In the genomic region with DNA sequence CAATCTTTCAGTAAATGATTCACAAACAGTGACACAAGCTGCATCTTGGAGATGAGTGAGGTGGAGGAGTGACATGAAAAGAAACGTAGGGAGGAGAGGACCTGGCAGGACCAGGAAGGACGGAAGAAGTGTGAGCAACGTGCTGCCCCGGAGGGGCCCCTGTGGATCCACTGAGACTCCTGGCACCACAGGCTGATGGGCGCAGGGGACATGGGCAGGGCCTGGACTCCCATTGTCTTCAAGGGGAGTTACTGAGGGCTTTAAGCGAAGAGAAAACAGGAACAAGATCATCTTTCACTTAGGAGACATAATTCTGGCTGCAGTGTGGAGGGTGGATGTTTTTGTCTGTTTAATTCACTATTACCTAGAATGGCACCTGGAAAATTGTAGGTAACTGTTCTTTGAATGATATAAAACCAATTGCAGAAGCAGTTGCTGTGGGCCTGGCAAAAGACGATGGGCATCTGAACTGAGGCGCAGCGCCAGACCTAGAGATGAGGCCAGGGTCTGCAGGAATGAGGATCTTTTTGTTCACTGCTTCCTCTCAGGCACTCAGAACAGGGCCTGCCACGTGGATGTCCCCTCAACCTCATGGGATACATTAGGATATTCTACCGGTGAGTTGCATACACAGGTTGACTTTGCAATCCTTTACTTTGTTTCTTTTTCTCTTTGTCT, we compare ENCODE assay signal across 23 cellular contexts.
A peak's percentile ranks its signal among the peaks of the same experiment; 100 is the strongest.
DNase-seq lines count a peak whose midpoint lies in the region; ATAC-seq, FAIRE-seq and TF ChIP-seq lines count a peak whose summit lies in the region.
"Had no signal": no experiment of that assay in that cellular context is flagged by ENCODE, and none has a peak within 500 bp of the region (broad histone marks: within the 10 kb centered on the region; RNA-seq: fewer than 3 reads in every experiment).

No MANE protein-coding gene starts in this region.

- no peak for TF ChIP-seq CTCF in astrocyte (IDR thresholded peaks at IDR 0.05; ENCODE audit: insufficient read depth, low read depth, low read length)
- TF ChIP-seq CTCF in esophagus muscularis mucosa (IDR thresholded peaks at IDR 0.05): no peak
- TF ChIP-seq CTCF in Calu3 (IDR thresholded peaks at IDR 0.05; ENCODE audit: unreplicated experiment): no peak

- H3K9me3 Mint-ChIP-seq in astrocyte (ENCODE audit: unreplicated experiment): no peaks in the 10 kb centered on the region
- peaks cover 6% of the 10 kb centered on the region for H3K9me3 Mint-ChIP-seq in Calu3 (ENCODE audit: low read depth, unreplicated experiment)
- H3K9me3 Mint-ChIP-seq: CD8-positive, alpha-beta memory T cell had no signal

- H3K27me3 ChIP-seq in astrocyte (ENCODE audit: insufficient read depth, low read length) (no peaks in the 10 kb centered on the region), esophagus muscularis mucosa (peaks cover 0 to 22% (median 0%) of the 10 kb centered on the region in 4 donors)
- H3K27me3 ChIP-seq: BE2C, BLaER1 had no signal

- H4K20me1 ChIP-seq in astrocyte (ENCODE audit: insufficient read depth, low read length): no peaks in the 10 kb centered on the region
- H4K20me1 ChIP-seq: BLaER1 had no signal

- FAIRE-seq in astrocyte (lab: Jason Lieb, UNC): no peak
- FAIRE-seq: A204.1, D721Med, G401.6, GM12891, GM19239 had no signal

- H3K4me1 ChIP-seq in astrocyte (ENCODE audit: insufficient read depth, low read length) (no peaks in the 10 kb centered on the region), esophagus muscularis mucosa (no peaks in the 10 kb centered on the region)
- H3K4me1 ChIP-seq: BE2C had no signal

- H3K27ac Mint-ChIP-seq in astrocyte (ENCODE audit: unreplicated experiment): peak overlapping the region; percentile 1
- H3K27ac Mint-ChIP-seq in Calu3 (ENCODE audit: unreplicated experiment): no peak overlapping the region
- H3K27ac Mint-ChIP-seq: CD14-positive monocyte; CD4-positive, CD25-positive, alpha-beta regulatory T cell; CD8-positive, alpha-beta memory T cell had no signal

- ATAC-seq in HG02759 (IDR thresholded peaks at IDR 0.05; ENCODE audit: unreplicated experiment) (no peak), GM19351 (IDR thresholded peaks at IDR 0.05; ENCODE audit: unreplicated experiment) (no peak)

- no peak overlapping the region for H3K4me3 Mint-ChIP-seq in astrocyte (ENCODE audit: unreplicated experiment)
- H3K4me3 Mint-ChIP-seq in Calu3 (ENCODE audit: low read depth, unreplicated experiment): no peak overlapping the region
- H3K4me3 Mint-ChIP-seq: CD14-positive monocyte; CD4-positive, alpha-beta memory T cell; CD4-positive, CD25-positive, alpha-beta regulatory T cell; CD8-positive, alpha-beta memory T cell had no signal

- H3K27ac ChIP-seq in astrocyte (ENCODE audit: low read depth, low read length): no peak overlapping the region
- H3K27ac ChIP-seq in esophagus muscularis mucosa (replicated peaks in 1 of 4): no peak overlapping the region
- H3K27ac ChIP-seq: BLaER1 had no signal

- H3K27me3 Mint-ChIP-seq in astrocyte (ENCODE audit: low read depth, unreplicated experiment) (peaks cover 15% of the 10 kb centered on the region), Calu3 (ENCODE audit: unreplicated experiment) (no peaks in the 10 kb centered on the region)

- H3K79me2 ChIP-seq in astrocyte (ENCODE audit: insufficient read depth, low read length): no peaks in the 10 kb centered on the region

- no peak for TF ChIP-seq EP300 in esophagus muscularis mucosa (IDR thresholded peaks at IDR 0.05)

- WGBS in esophagus muscularis mucosa: 84% methylated on average over 11 of the region's 11 CpGs

- no peak overlapping the region for H2AFZ ChIP-seq in astrocyte (ENCODE audit: low read depth, low read length)

- H3K9me3 ChIP-seq in astrocyte (ENCODE audit: insufficient read depth, low read depth, low read length): peaks cover 5% of the 10 kb centered on the region
- no peaks in the 10 kb centered on the region for H3K9me3 ChIP-seq in esophagus muscularis mucosa
- H3K9me3 ChIP-seq: BE2C had no signal

- H3K36me3 Mint-ChIP-seq in astrocyte (ENCODE audit: low read depth, unreplicated experiment) (no peaks in the 10 kb centered on the region), Calu3 (ENCODE audit: insufficient read depth, unreplicated experiment) (peaks cover 4% of the 10 kb centered on the region)
- H3K36me3 Mint-ChIP-seq: CD14-positive monocyte; CD4-positive, alpha-beta memory T cell; CD4-positive, CD25-positive, alpha-beta regulatory T cell; CD8-positive, alpha-beta memory T cell had no signal

- no peak for TF ChIP-seq POLR2A in esophagus muscularis mucosa (IDR thresholded peaks at IDR 0.05; ENCODE audit: low read depth)

- no peak overlapping the region for H3K4me2 ChIP-seq in astrocyte (ENCODE audit: low read length)
- H3K4me2 ChIP-seq: BLaER1 had no signal

- H3K4me3 ChIP-seq in astrocyte (ENCODE audit: insufficient read depth, low read depth, low read length): no peak overlapping the region
- no peak overlapping the region for H3K4me3 ChIP-seq in esophagus muscularis mucosa
- H3K4me3 ChIP-seq: BLaER1 had no signal

- H3K4me1 Mint-ChIP-seq in astrocyte (ENCODE audit: low read depth, unreplicated experiment) (peaks cover 14% of the 10 kb centered on the region), Calu3 (ENCODE audit: low read depth, unreplicated experiment) (no peaks in the 10 kb centered on the region)
- H3K4me1 Mint-ChIP-seq: CD14-positive monocyte; CD4-positive, alpha-beta memory T cell had no signal

- intact Hi-C loops in esophagus muscularis mucosa (cut with DNase I) (no loop called here), posterior vena cava (cut with DNase I) (no loop called here), Calu3 (cut with micrococcal nuclease; ENCODE audit: unreplicated experiment) (loop anchor here (10.0 kb wide), 1 partner anchor 226 kb away; no protein-coding TSS in a partner anchor)

- H3K36me3 ChIP-seq in astrocyte (ENCODE audit: insufficient read depth, low read length): no peaks in the 10 kb centered on the region
- no peaks in the 10 kb centered on the region for H3K36me3 ChIP-seq in esophagus muscularis mucosa
- H3K36me3 ChIP-seq: BE2C, BLaER1 had no signal

- no peak overlapping the region for H3K9ac ChIP-seq in astrocyte (ENCODE audit: low read length)
- H3K9ac ChIP-seq: BLaER1 had no signal

- CTCF ChIA-PET in Calu3 (lab: Charles Lee): no interaction called here

- DNase-seq in astrocyte (ENCODE audit: low read depth) (no peak), esophagus muscularis mucosa (ENCODE audit: extremely low spot score) (peak; percentile 70), posterior vena cava (ENCODE audit: low spot score) (peak; percentile 50), Calu3 (no peak)
- DNase-seq: 8988T; ACHN; BE2C; C1 segment of cervical spinal cord; CD4-positive, alpha-beta memory T cell; CD4-positive, CD25-positive, alpha-beta regulatory T cell; CD8-positive, alpha-beta memory T cell; COR-L47; DMS79 treated with DMSO at 0.1 percent for 48 hours; GF-D8 had no signal

- BruUV-seq in Calu3 (replicated peaks; lab: Mats Ljungman, UMichigan): no TSS peak

Comparison
In these comparisons a context has a peak if more than half of its experiments do, and no peak if none do; other contexts are left out.
1. DNase-seq: peak in esophagus muscularis mucosa (single experiment) and posterior vena cava (single experiment); none in astrocyte (single experiment) and Calu3 (single experiment).